In genomic region chr1:116580446-116581322, GRCh38 we compare ENCODE assay signal across 18 cellular contexts. TPM values are rescaled to one million over a fixed set of nuclear protein-coding genes. Genes with fewer than 3 reads are reported as not detected.
DNase-seq lines count a peak whose midpoint lies in the region; ATAC-seq and TF ChIP-seq lines count a peak whose summit lies in the region.
"Had no signal": no experiment of that assay in that cellular context is flagged by ENCODE, and none has a peak within 500 bp of the region (broad histone marks: within the 10 kb centered on the region; RNA-seq: fewer than 3 reads in every experiment).

No MANE protein-coding gene starts in this region.

- no peak overlapping the region for H2AK5ac ChIP-seq in mesenchymal stem cell (ENCODE audit: low read length, severe bottlenecking)

- no peak for ATAC-seq in GM21619 (IDR thresholded peaks at IDR 0.05; ENCODE audit: unreplicated experiment)
- ATAC-seq: PC-3 had no signal

- H3K4me2 ChIP-seq in mesenchymal stem cell (ENCODE audit: low read length, poor library complexity, severe bottlenecking) = no peak overlapping the region
- H3K4me2 ChIP-seq: BLaER1 had no signal

- no peak overlapping the region for H3K4ac ChIP-seq in mesenchymal stem cell (ENCODE audit: low read depth in 1 of 2, low read length in 2 of 2)

- no peaks in the 10 kb centered on the region for H3K9me3 ChIP-seq in mesenchymal stem cell (ENCODE audit: control insufficient read depth, low read length)
- H3K9me3 ChIP-seq: BLaER1, HAP-1, SJSA1 had no signal

- no peak overlapping the region for H3K9ac ChIP-seq in mesenchymal stem cell (ENCODE audit: low read length)
- H3K9ac ChIP-seq: BLaER1 had no signal

- no peak overlapping the region for H2BK12ac ChIP-seq in mesenchymal stem cell (ENCODE audit: low read length in 2 of 2)

- TF ChIP-seq CTCF in VCaP (conservative IDR thresholded peaks at IDR 0.05) = no peak

- no peak overlapping the region for H4K91ac ChIP-seq in mesenchymal stem cell (ENCODE audit: low read length)

- WGBS in mesenchymal stem cell = 89% methylated on average over 7 of the region's 7 CpGs

- H2BK120ac ChIP-seq in mesenchymal stem cell (ENCODE audit: low read depth, low read length) = no peak overlapping the region

- no peak overlapping the region for H3K18ac ChIP-seq in mesenchymal stem cell (ENCODE audit: low read depth in 1 of 2, low read length in 2 of 2)

- no peaks in the 10 kb centered on the region for H3K27me3 ChIP-seq in mesenchymal stem cell (ENCODE audit: control insufficient read depth in 1 of 2, insufficient read depth in 1 of 2, low read length in 2 of 2)
- H3K27me3 ChIP-seq: BLaER1, SJSA1 had no signal

- no peak overlapping the region for H3K23ac ChIP-seq in mesenchymal stem cell (ENCODE audit: low read length in 2 of 2)

- H3K79me1 ChIP-seq in mesenchymal stem cell (replicated peaks; ENCODE audit: low read length, poor library complexity, severe bottlenecking) = no peaks in the 10 kb centered on the region

- H3K14ac ChIP-seq in mesenchymal stem cell (ENCODE audit: low read length in 2 of 2) = no peak overlapping the region

- H3K36me3 ChIP-seq in mesenchymal stem cell (ENCODE audit: control insufficient read depth in 1 of 2, insufficient read depth in 2 of 2, low read depth in 1 of 2, low read length in 2 of 2) = peaks cover 0 to 17% of the 10 kb centered on the region in 2 experiments
- H3K36me3 ChIP-seq: HAP-1, SJSA1 had no signal

- no peak overlapping the region for H2BK15ac ChIP-seq in mesenchymal stem cell (ENCODE audit: low read depth, poor library complexity, severe bottlenecking)

- H3K4me1 ChIP-seq in mesenchymal stem cell (ENCODE audit: control insufficient read depth, insufficient read depth, low read depth, low read length) = no peaks in the 10 kb centered on the region
- H3K4me1 ChIP-seq: BLaER1, HAP-1, SJSA1 had no signal

- DNase-seq in AG20443 (ENCODE audit: low spot score) = peak; percentile 51
- DNase-seq in GM03348 (ENCODE audit: low spot score) = peak; percentile 19
- DNase-seq in myocyte (ENCODE audit: low read depth) = peak; percentile 46
- DNase-seq in mesenchymal stem cell = no peak
- no peak for DNase-seq in COLO668 (lab: John Stamatoyannopoulos, UW; ENCODE audit: unreplicated experiment)
- DNase-seq in DMS 273 treated with DMSO at 0.1 percent for 48 hours (lab: John Stamatoyannopoulos, UW) = no peak
- DNase-seq: CD8-positive, alpha-beta memory T cell; KG1; NCI-H1048; NCI-H1436 treated with DMSO at 0.1 percent for 48 hours; NCI-H2227 treated with DMSO at 0.1 percent for 48 hours; PC-3; T-helper 2 cell had no signal

- no peak overlapping the region for H3K4me3 ChIP-seq in mesenchymal stem cell (ENCODE audit: insufficient read depth in 1 of 2, low read depth in 1 of 2, low read length in 2 of 2)
- H3K4me3 ChIP-seq: BLaER1, HAP-1, SJSA1 had no signal

- no peak overlapping the region for H4K8ac ChIP-seq in mesenchymal stem cell (ENCODE audit: low read length)

- no peak overlapping the region for H2BK5ac ChIP-seq in mesenchymal stem cell (ENCODE audit: low read depth, low read length, poor library complexity, severe bottlenecking)

- no peak overlapping the region for H2AFZ ChIP-seq in mesenchymal stem cell (ENCODE audit: low read depth, low read length)

- H3K27ac ChIP-seq in VCaP = peak overlapping the region; percentile 72
- no peak overlapping the region for H3K27ac ChIP-seq in mesenchymal stem cell (ENCODE audit: low read length, poor library complexity, severe bottlenecking)
- H3K27ac ChIP-seq: BLaER1, SJSA1 had no signal

RNA-seq across cellular contexts. Expression of gene CD58, which starts 9.9 kb away (rescaled TPM):
- total RNA-seq in myocyte = 16.8 and 24.4 TPM in 2 replicates
- 12.7 TPM for polyA plus RNA-seq in myocyte (2012)
- polyA plus RNA-seq in mesenchymal stem cell (2013, experiment 1 of 2) = 10.5 TPM
- 10.6 TPM for polyA plus RNA-seq in mesenchymal stem cell (2013, experiment 2 of 2)

Comparison
In these comparisons a context has a peak if more than half of its experiments do, and no peak if none do; other contexts are left out.
1. DNase-seq: peak in AG20443 (single experiment), GM03348 (single experiment) and myocyte (single experiment); none in mesenchymal stem cell (single experiment), COLO668 (single experiment) and DMS 273 treated with DMSO at 0.1 percent for 48 hours (single experiment).